24 cellular contexts compared by ENCODE assay signal in the genomic region with DNA sequence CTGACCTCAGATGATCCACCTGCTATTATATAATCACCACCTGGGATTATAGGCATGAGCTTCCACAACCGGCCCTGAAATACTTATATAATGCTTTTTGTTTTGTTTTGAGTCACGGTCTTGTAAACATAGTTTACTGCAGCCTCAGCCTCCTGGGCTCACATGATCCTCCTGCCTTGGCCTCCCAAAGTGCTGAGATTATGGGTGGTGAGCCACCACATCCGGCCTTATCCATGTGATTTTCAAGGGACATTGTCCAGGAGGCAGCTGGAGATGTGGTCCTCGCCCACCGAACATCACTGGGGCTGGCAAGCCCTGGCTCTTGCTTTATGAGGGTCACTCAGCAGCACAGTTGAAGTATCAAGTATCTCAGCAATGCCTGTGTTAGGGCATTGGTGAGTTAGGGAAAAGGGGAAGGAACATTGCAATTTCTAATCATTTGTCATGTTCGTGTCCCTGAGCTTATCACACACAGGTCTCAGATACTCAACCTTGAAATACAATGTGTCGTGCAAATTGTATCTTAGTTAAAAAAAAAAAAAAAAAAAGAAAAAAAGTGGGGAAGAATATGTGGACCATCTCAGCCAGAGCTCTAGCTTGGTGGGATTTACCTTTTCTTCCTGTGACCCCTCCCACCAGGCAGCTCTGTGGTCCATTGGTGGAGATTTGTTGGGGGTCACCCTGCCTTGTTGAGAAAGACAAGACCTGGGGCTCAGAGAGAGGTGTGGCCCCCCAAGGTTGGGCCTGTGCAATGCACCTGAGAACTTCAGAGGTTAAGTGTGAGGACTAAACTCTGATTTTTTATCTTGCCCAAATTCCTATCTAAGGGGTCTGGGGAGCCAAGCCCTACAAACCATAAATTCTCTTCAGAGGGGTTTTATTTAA. TPM values are rescaled to one million over a fixed set of nuclear protein-coding genes. Genes with fewer than 3 reads are reported as not detected.
DNase-seq lines count a peak whose midpoint lies in the region; ATAC-seq, FAIRE-seq and TF ChIP-seq lines count a peak whose summit lies in the region.
"Had no signal": no experiment of that assay in that cellular context is flagged by ENCODE, and none has a peak within 500 bp of the region (broad histone marks: within the 10 kb centered on the region; RNA-seq: fewer than 3 reads in every experiment).

No MANE protein-coding gene starts in this region.

- no peak overlapping the region for H3K4me3 Mint-ChIP-seq in CD8-positive, alpha-beta memory T cell
- H3K4me3 Mint-ChIP-seq: CD14-positive monocyte; CD4-positive, alpha-beta memory T cell; CD4-positive, CD25-positive, alpha-beta regulatory T cell had no signal

- CTCF ChIA-PET in K562 (lab: Yijun Ruan, JAX; ENCODE audit: low intra/inter-chr PET ratio): interaction anchor here (0.7 to 1.4 kb wide), 3 partner anchors 195 to 1347 kb away, joined by 3 to 25 read pairs (median 6); no protein-coding TSS in a partner anchor
- CTCF ChIA-PET in CD8-positive, alpha-beta memory T cell (lab: Charles Lee): no interaction called here

- H2AFZ ChIP-seq in K562 (ENCODE audit: low read depth, low read length): no peak overlapping the region

- no peaks in the 10 kb centered on the region for H3K4me1 Mint-ChIP-seq in CD8-positive, alpha-beta memory T cell
- H3K4me1 Mint-ChIP-seq: CD4-positive, alpha-beta memory T cell had no signal

- no peak overlapping the region for H3K4me2 ChIP-seq in K562 (ENCODE audit: insufficient read depth, low read length)
- H3K4me2 ChIP-seq: A549, BLaER1 had no signal

- H3K27ac Mint-ChIP-seq in CD8-positive, alpha-beta memory T cell: no peak overlapping the region
- H3K27ac Mint-ChIP-seq: CD4-positive, CD25-positive, alpha-beta regulatory T cell had no signal

- no peak for FAIRE-seq in K562 (lab: Jason Lieb, UNC)
- peak; percentile 83 for FAIRE-seq in urothelium cell line (lab: Jason Lieb, UNC)
- FAIRE-seq: A549, D721Med, G401.6, GM12891, GM18507 had no signal

- no peaks in the 10 kb centered on the region for H3K27me3 ChIP-seq in left ventricle myocardium inferior (ENCODE audit: low read depth)
- H3K27me3 ChIP-seq in K562 (ENCODE audit: control insufficient read depth in 2 of 2, insufficient read depth in 2 of 2, low read length in 2 of 2): peaks cover 7 to 14% of the 10 kb centered on the region in 2 experiments; a peak in 4 of 5 replicates
- H3K27me3 ChIP-seq in lower lobe of right lung (ENCODE audit: low read depth): no peaks in the 10 kb centered on the region
- H3K27me3 ChIP-seq in CD8-positive, alpha-beta memory T cell (ENCODE audit: insufficient read depth, low read length, poor library complexity, severe bottlenecking): no peaks in the 10 kb centered on the region
- H3K27me3 ChIP-seq: BE2C, BLaER1 had no signal

- ATAC-seq in K562 (no peak), lower lobe of right lung (no peak)
- ATAC-seq: A549 had no signal

- TF ChIP-seq POLR2A in K562 (conservative IDR thresholded peaks at IDR 0.05): no peak

- no peaks in the 10 kb centered on the region for H3K27me3 Mint-ChIP-seq in CD8-positive, alpha-beta memory T cell
- H3K27me3 Mint-ChIP-seq: CD4-positive, alpha-beta memory T cell had no signal

- DNase-seq in cardiac septum (ENCODE audit: low spot score) (peak; percentile 51), left ventricle myocardium inferior (no peak), K562 (ENCODE audit: extremely low read depth in 1 of 4, low spot score in 3 of 4) (peak in 2 of 4 experiments; percentile 49 to 57), lower lobe of right lung (peak; percentile 1), urothelium cell line (ENCODE audit: low spot score) (no peak), NCI-H2107 (lab: John Stamatoyannopoulos, UW) (no peak), HuH-7.5 (ENCODE audit: low spot score) (no peak)
- no peak for DNase-seq in CD8-positive, alpha-beta memory T cell
- DNase-seq: BE2C; C1 segment of cervical spinal cord; Caco-2; Calu3; CD4-positive, alpha-beta memory T cell; CD4-positive, CD25-positive, alpha-beta regulatory T cell; DMS79 treated with DMSO at 0.1 percent for 48 hours; GF-D8 had no signal

- BruUV-seq in K562 (replicated peaks; lab: Mats Ljungman, UMichigan): no TSS peak

- intact Hi-C loops in cardiac septum (cut with DNase I): no loop called here
- intact Hi-C loops in left ventricle myocardium inferior (cut with micrococcal nuclease): no loop called here
- intact Hi-C loops in K562 (cut with micrococcal nuclease): no loop called here
- intact Hi-C loops in lower lobe of right lung (cut with DNase I): no loop called here

- no peak overlapping the region for H3K4me3 ChIP-seq in left ventricle myocardium inferior
- no peak overlapping the region for H3K4me3 ChIP-seq in K562
- H3K4me3 ChIP-seq in lower lobe of right lung: no peak overlapping the region
- H3K4me3 ChIP-seq in CD8-positive, alpha-beta memory T cell (ENCODE audit: low read length): no peak overlapping the region
- H3K4me3 ChIP-seq: A549, BLaER1 had no signal

- 24% methylated on average over 7 of the region's 7 CpGs for WGBS in K562 (ENCODE audit: insufficient coverage, low coverage, missing lambda C conversion rate)

- TF ChIP-seq RAD21 in K562 (CRISPR knock-in tag; conservative IDR thresholded peaks at IDR 0.05 in 1 of 2, IDR thresholded peaks at IDR 0.05 in 1 of 2): no peak

- H4K20me1 ChIP-seq in K562 (replicated peaks; ENCODE audit: control insufficient read depth, insufficient read depth, low read length): peaks cover 7% of the 10 kb centered on the region; the same call in 1 of the 2 replicates
- H4K20me1 ChIP-seq: BLaER1 had no signal

- TF ChIP-seq CTCF in left ventricle myocardium inferior (IDR thresholded peaks at IDR 0.05; ENCODE audit: borderline replicate concordance) (no peak), K562 (IDR thresholded peaks at IDR 0.05 in 2 of 3, conservative IDR thresholded peaks at IDR 0.05 in 1 of 3; ENCODE audit: insufficient read depth in 2 of 3, low read depth in 1 of 3, low read length in 3 of 3) (0 out of 6 replicates have a peak, but pooled peaks of 1 of the 3 experiments have one; percentile 8), lower lobe of right lung (IDR thresholded peaks at IDR 0.05) (no peak)

- H3K27ac ChIP-seq in left ventricle myocardium inferior (replicated peaks): no peak overlapping the region
- no peak overlapping the region for H3K27ac ChIP-seq in K562 (ENCODE audit: extremely low read depth, low read depth, low read length)
- H3K27ac ChIP-seq in lower lobe of right lung: no peak overlapping the region
- H3K27ac ChIP-seq in CD8-positive, alpha-beta memory T cell (ENCODE audit: low read depth, low read length): no peak overlapping the region
- H3K27ac ChIP-seq: 22Rv1, A549, BLaER1 had no signal

- POLR2A ChIA-PET in K562 (lab: Yijun Ruan, JAX): interaction anchor here (0.6 to 49.7 kb wide), 11 partner anchors 11 to 460 kb away, joined by 3 to 1041 read pairs (median 4); partner anchors contain the start of genes MAPK1 and PPM1F
- POLR2A ChIA-PET in CD8-positive, alpha-beta memory T cell (lab: Charles Lee): no interaction called here

- H3K9me3 ChIP-seq in left ventricle myocardium inferior (replicated peaks) (no peaks in the 10 kb centered on the region), K562 (replicated peaks; ENCODE audit: control insufficient read depth, insufficient read depth, low read depth, low read length) (no peaks in the 10 kb centered on the region), lower lobe of right lung (no peaks in the 10 kb centered on the region)
- H3K9me3 ChIP-seq in CD8-positive, alpha-beta memory T cell (ENCODE audit: low read length): no peaks in the 10 kb centered on the region
- H3K9me3 ChIP-seq: A549, BE2C, BLaER1, Caco-2 had no signal

- in situ Hi-C loops in K562 (cut with MboI): no loop called here

- H3K4me1 ChIP-seq in left ventricle myocardium inferior (no peaks in the 10 kb centered on the region), K562 (replicated peaks in 1 of 2; ENCODE audit: control insufficient read depth in 2 of 2, insufficient read depth in 2 of 2, low read length in 2 of 2) (peaks cover 0 to 16% of the 10 kb centered on the region in 2 experiments; a peak in 4 of 5 replicates), lower lobe of right lung (no peaks in the 10 kb centered on the region)
- no peaks in the 10 kb centered on the region for H3K4me1 ChIP-seq in CD8-positive, alpha-beta memory T cell (ENCODE audit: insufficient read depth, low read length)
- H3K4me1 ChIP-seq: A549, BE2C, BLaER1, Caco-2 had no signal

- no peaks in the 10 kb centered on the region for H3K36me3 ChIP-seq in left ventricle myocardium inferior
- no peaks in the 10 kb centered on the region for H3K36me3 ChIP-seq in K562 (ENCODE audit: control insufficient read depth, insufficient read depth, low read length)
- H3K36me3 ChIP-seq in lower lobe of right lung: no peaks in the 10 kb centered on the region
- no peaks in the 10 kb centered on the region for H3K36me3 ChIP-seq in CD8-positive, alpha-beta memory T cell (ENCODE audit: insufficient read depth, low read length)
- H3K36me3 ChIP-seq: BE2C, BLaER1 had no signal

- H3K79me2 ChIP-seq in K562 (ENCODE audit: control insufficient read depth, insufficient read depth, low read length): no peaks in the 10 kb centered on the region

- H3K9me1 ChIP-seq in K562 (ENCODE audit: control insufficient read depth, insufficient read depth, low read length): no peaks in the 10 kb centered on the region

- peaks cover 0 to 1% (median 0%) of the 10 kb centered on the region in 3 donors for H3K36me3 Mint-ChIP-seq in CD8-positive, alpha-beta memory T cell

- no peak overlapping the region for H3K9ac ChIP-seq in K562 (ENCODE audit: insufficient read depth in 1 of 2, low read depth in 2 of 2, low read length in 2 of 2)
- H3K9ac ChIP-seq: BLaER1 had no signal

- no peak for TF ChIP-seq EP300 in K562 (IDR thresholded peaks at IDR 0.05; ENCODE audit: low read length)

- no peaks in the 10 kb centered on the region for H3K9me3 Mint-ChIP-seq in CD8-positive, alpha-beta memory T cell
- H3K9me3 Mint-ChIP-seq: CD4-positive, alpha-beta memory T cell; CD4-positive, CD25-positive, alpha-beta regulatory T cell had no signal

RNA-seq across cellular contexts. Expression of gene MAPK1, which starts 40.4 kb away (rescaled TPM):
- 124 TPM for total RNA-seq in cardiac septum
- total RNA-seq in left ventricle myocardium inferior: 91.7 TPM
- 220 and 305 TPM in 2 replicates for total RNA-seq in K562 (2011; cell fraction: chromatin; rRNA removed; ENCODE audit: low replicate concordance)
- total RNA-seq in K562 (2011; cell fraction: nucleolus; rRNA removed): 68.7 and 81.2 TPM in 2 replicates
- total RNA-seq in K562 (2011; cell fraction: nucleoplasm; rRNA removed): 142 and 210 TPM in 2 replicates
- total RNA-seq in K562 (2014; rRNA removed): 183 and 249 TPM in 2 replicates
- 319 and 370 TPM in 2 replicates for total RNA-seq in K562 (2014; rRNA removed; fragmentation: Illumina TruSeq; extraction: Trizol)
- 283 and 289 TPM in 2 replicates for total RNA-seq in K562 (2015; rRNA removed; fragmentation: Illumina TruSeq; extraction: Trizol)
- total RNA-seq in K562 (2021): 464 and 475 TPM in 2 replicates
- 381 and 575 TPM in 2 replicates for polyA plus RNA-seq in K562 (2011; rRNA removed)
- polyA plus RNA-seq in K562 (2011; cell fraction: cytosol; rRNA removed): 168 and 240 TPM in 2 replicates
- 236 and 309 TPM in 2 replicates for polyA plus RNA-seq in K562 (2011; cell fraction: nucleus; rRNA removed)
- 233 and 368 TPM in 2 replicates for polyA plus RNA-seq in K562 (2012)
- polyA plus RNA-seq in K562 (2014; fragmentation: Illumina TruSeq; extraction: Trizol): 260 and 350 TPM in 2 replicates
- 10 to 100 TPM; 46.3 to 51.4 TPM for polyA plus RNA-seq in K562 (2014; fragmentation: Nextera tagmentation; extraction: Ambion mirVana)
- 146 and 212 TPM in 2 replicates for polyA plus RNA-seq in K562 (2014; rRNA removed)
- polyA minus RNA-seq in K562 (2011; rRNA and poly(A)+ RNA removed): 295 and 429 TPM in 2 replicates
- 100 and 114 TPM in 2 replicates for polyA minus RNA-seq in K562 (2011; cell fraction: cytosol; rRNA and poly(A)+ RNA removed)
- 36.5 and 66.6 TPM in 2 replicates for polyA minus RNA-seq in K562 (2011; cell fraction: nucleus; rRNA and poly(A)+ RNA removed)
- 146 TPM for total RNA-seq in lower lobe of right lung
- 100 to 1,000 TPM; 132 to 134 TPM for total RNA-seq in CD8-positive, alpha-beta memory T cell
- 103 TPM for polyA plus RNA-seq in CD8-positive, alpha-beta memory T cell

RNA-seq across cellular contexts. Expression of gene PPM1F, which starts 44.8 kb away (rescaled TPM):
- total RNA-seq in cardiac septum (20.5 TPM), left ventricle myocardium inferior (17.5 TPM), K562 (2014; rRNA removed) (132 and 153 TPM in 2 replicates), K562 (2014; rRNA removed; fragmentation: Illumina TruSeq; extraction: Trizol) (33.1 and 36.9 TPM in 2 replicates), K562 (2015; rRNA removed; fragmentation: Illumina TruSeq; extraction: Trizol) (74.6 and 75.0 TPM in 2 replicates), K562 (2021) (157 and 159 TPM in 2 replicates), lower lobe of right lung (51.0 TPM)
- total RNA-seq in K562 (2011; cell fraction: chromatin; rRNA removed; ENCODE audit: low replicate concordance): 103 and 226 TPM in 2 replicates
- total RNA-seq in K562 (2011; cell fraction: nucleolus; rRNA removed): 122 and 135 TPM in 2 replicates
- total RNA-seq in K562 (2011; cell fraction: nucleoplasm; rRNA removed): 120 and 153 TPM in 2 replicates
- polyA plus RNA-seq in K562 (2011; rRNA removed) (64.0 and 73.1 TPM in 2 replicates), K562 (2014; fragmentation: Illumina TruSeq; extraction: Trizol) (53.8 and 92.1 TPM in 2 replicates), K562 (2014; fragmentation: Nextera tagmentation; extraction: Ambion mirVana) (1 to 10 TPM; 2.1 to 4.5 TPM), K562 (2014; rRNA removed) (110 and 121 TPM in 2 replicates)
- 74.8 and 124 TPM in 2 replicates for polyA plus RNA-seq in K562 (2011; cell fraction: cytosol; rRNA removed)
- polyA plus RNA-seq in K562 (2011; cell fraction: nucleus; rRNA removed): 187 and 284 TPM in 2 replicates
- polyA plus RNA-seq in K562 (2012): 81.6 and 118 TPM in 2 replicates
- 29.5 and 43.3 TPM in 2 replicates for polyA minus RNA-seq in K562 (2011; rRNA and poly(A)+ RNA removed)
- 53.3 and 68.1 TPM in 2 replicates for polyA minus RNA-seq in K562 (2011; cell fraction: cytosol; rRNA and poly(A)+ RNA removed)
- polyA minus RNA-seq in K562 (2011; cell fraction: nucleus; rRNA and poly(A)+ RNA removed): 34.9 and 45.5 TPM in 2 replicates
- total RNA-seq in CD8-positive, alpha-beta memory T cell: 10 to 100 TPM; 25.4 to 29.1 TPM
- 9.2 TPM for polyA plus RNA-seq in CD8-positive, alpha-beta memory T cell

Comparison
In these comparisons a context has a peak if more than half of its experiments do, and no peak if none do; other contexts are left out.
1. DNase-seq: peak in cardiac septum (single experiment) and lower lobe of right lung (single experiment); none in left ventricle myocardium inferior (single experiment), urothelium cell line (single experiment), NCI-H2107 (single experiment), HuH-7.5 (single experiment) and CD8-positive, alpha-beta memory T cell (0 of 5).